ENCODE assay signal across 10 cellular contexts in genomic region chr1:5448486-5448885, GRCh38.
A peak's percentile ranks its signal among the peaks of the same experiment; 100 is the strongest.
DNase-seq lines count a peak whose midpoint lies in the region; ATAC-seq and TF ChIP-seq lines count a peak whose summit lies in the region.
"Had no signal": no experiment of that assay in that cellular context is flagged by ENCODE, and none has a peak within 500 bp of the region (broad histone marks: within the 10 kb centered on the region; RNA-seq: fewer than 3 reads in every experiment).

No MANE protein-coding gene starts in this region.

- no peaks in the 10 kb centered on the region for H3K36me3 ChIP-seq in Loucy (ENCODE audit: insufficient read depth, low read length)

- H3K4me1 ChIP-seq in Loucy (ENCODE audit: insufficient read depth, low read length, poor library complexity, severe bottlenecking) = no peaks in the 10 kb centered on the region

- intact Hi-C loops in left cardiac atrium (cut with DNase I) = no loop called here

- H4K20me1 ChIP-seq in Loucy (ENCODE audit: insufficient read depth, low read length, poor library complexity, severe bottlenecking) = no peaks in the 10 kb centered on the region

- H3K27me3 ChIP-seq in Loucy (ENCODE audit: insufficient read depth, low read length, poor library complexity, severe bottlenecking) = no peaks in the 10 kb centered on the region

- no peaks in the 10 kb centered on the region for H3F3A ChIP-seq in Loucy (ENCODE audit: low read depth)

- no peak overlapping the region for H3K4me2 ChIP-seq in Loucy (ENCODE audit: low read depth, low read length, poor library complexity, severe bottlenecking)

- no peaks in the 10 kb centered on the region for H3K9me2 ChIP-seq in Loucy (replicated peaks; ENCODE audit: low read depth, low read length)

- H3K79me2 ChIP-seq in Loucy (ENCODE audit: insufficient read depth, low read length) = no peaks in the 10 kb centered on the region

- H2AFZ ChIP-seq in Loucy (ENCODE audit: low read length) = no peak overlapping the region

- TF ChIP-seq CTCF in Loucy (conservative IDR thresholded peaks at IDR 0.05; ENCODE audit: low read length) = peak; percentile 49

- no peak overlapping the region for H3K4me3 ChIP-seq in Loucy (ENCODE audit: low read length, poor library complexity, severe bottlenecking)
- H3K4me3 ChIP-seq: GM12878 had no signal

- peaks cover 5% of the 10 kb centered on the region; the same call in 1 of the 2 replicates for H3K9me3 ChIP-seq in Loucy (ENCODE audit: insufficient read depth, low read depth, low read length)

- no peak overlapping the region for H3K9ac ChIP-seq in Loucy (ENCODE audit: low read depth, low read length, poor library complexity, severe bottlenecking)

- DNase-seq in NCI-H1417 (lab: John Stamatoyannopoulos, UW) (peak in 2 of 3 experiments; percentile 2 to 34), NCI-H1417 treated with DMSO at 0.1 percent for 48 hours (lab: John Stamatoyannopoulos, UW) (no peak), iPS-NIHi11 (ENCODE audit: low spot score) (peak; percentile 68), NCI-H1694 (lab: John Stamatoyannopoulos, UW) (no peak), left cardiac atrium (no peak), KG1 (lab: John Stamatoyannopoulos, UW) (no peak)
- DNase-seq in activated CD8-positive, alpha-beta memory T cell treated with anti-CD3 and anti-CD28 coated beads, Interleukin-2, amount 50 U/mL, for 4 hours = peak; percentile 23

- ATAC-seq in left cardiac atrium = no peak
- ATAC-seq: GM12878; naive thymus-derived CD4-positive, alpha-beta T cell had no signal

Comparison
In these comparisons a context has a peak if more than half of its experiments do, and no peak if none do; other contexts are left out.
1. DNase-seq: peak in NCI-H1417 (2 of 3), activated CD8-positive, alpha-beta memory T cell treated with anti-CD3 and anti-CD28 coated beads, Interleukin-2, amount 50 U/mL, for 4 hours (single experiment) and iPS-NIHi11 (single experiment); none in NCI-H1417 treated with DMSO at 0.1 percent for 48 hours (single experiment), NCI-H1694 (single experiment), left cardiac atrium (single experiment) and KG1 (single experiment).